In the genomic region with DNA sequence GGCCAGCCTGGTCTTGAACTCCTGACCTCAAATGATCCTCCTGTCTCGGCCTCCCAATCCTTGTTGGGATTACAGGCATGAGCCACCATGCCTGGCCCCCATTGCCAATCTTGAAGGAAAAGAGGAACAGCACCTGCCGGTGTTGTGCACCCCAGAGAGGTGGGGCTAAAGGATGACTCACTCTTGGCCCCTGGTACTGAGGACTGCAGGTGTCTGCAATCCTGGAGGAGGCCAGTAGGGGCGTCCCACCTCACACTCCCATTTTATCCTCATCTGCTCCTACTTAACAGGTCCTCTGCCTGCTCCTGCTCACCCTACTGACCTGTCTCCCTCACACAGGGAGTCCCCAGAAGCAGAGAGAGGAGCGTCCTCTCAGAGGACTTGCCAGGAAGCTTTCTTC, we compare ENCODE assay signal across 1 cellular context.
TF ChIP-seq lines count a peak whose summit lies in the region.

No MANE protein-coding gene starts in this region.

TF ChIP-seq in GM23338, 12 proteins besides CTCF, POLR2A, EP300 and RAD21 (continued from another document):
- TF ChIP-seq, protein P1, sequence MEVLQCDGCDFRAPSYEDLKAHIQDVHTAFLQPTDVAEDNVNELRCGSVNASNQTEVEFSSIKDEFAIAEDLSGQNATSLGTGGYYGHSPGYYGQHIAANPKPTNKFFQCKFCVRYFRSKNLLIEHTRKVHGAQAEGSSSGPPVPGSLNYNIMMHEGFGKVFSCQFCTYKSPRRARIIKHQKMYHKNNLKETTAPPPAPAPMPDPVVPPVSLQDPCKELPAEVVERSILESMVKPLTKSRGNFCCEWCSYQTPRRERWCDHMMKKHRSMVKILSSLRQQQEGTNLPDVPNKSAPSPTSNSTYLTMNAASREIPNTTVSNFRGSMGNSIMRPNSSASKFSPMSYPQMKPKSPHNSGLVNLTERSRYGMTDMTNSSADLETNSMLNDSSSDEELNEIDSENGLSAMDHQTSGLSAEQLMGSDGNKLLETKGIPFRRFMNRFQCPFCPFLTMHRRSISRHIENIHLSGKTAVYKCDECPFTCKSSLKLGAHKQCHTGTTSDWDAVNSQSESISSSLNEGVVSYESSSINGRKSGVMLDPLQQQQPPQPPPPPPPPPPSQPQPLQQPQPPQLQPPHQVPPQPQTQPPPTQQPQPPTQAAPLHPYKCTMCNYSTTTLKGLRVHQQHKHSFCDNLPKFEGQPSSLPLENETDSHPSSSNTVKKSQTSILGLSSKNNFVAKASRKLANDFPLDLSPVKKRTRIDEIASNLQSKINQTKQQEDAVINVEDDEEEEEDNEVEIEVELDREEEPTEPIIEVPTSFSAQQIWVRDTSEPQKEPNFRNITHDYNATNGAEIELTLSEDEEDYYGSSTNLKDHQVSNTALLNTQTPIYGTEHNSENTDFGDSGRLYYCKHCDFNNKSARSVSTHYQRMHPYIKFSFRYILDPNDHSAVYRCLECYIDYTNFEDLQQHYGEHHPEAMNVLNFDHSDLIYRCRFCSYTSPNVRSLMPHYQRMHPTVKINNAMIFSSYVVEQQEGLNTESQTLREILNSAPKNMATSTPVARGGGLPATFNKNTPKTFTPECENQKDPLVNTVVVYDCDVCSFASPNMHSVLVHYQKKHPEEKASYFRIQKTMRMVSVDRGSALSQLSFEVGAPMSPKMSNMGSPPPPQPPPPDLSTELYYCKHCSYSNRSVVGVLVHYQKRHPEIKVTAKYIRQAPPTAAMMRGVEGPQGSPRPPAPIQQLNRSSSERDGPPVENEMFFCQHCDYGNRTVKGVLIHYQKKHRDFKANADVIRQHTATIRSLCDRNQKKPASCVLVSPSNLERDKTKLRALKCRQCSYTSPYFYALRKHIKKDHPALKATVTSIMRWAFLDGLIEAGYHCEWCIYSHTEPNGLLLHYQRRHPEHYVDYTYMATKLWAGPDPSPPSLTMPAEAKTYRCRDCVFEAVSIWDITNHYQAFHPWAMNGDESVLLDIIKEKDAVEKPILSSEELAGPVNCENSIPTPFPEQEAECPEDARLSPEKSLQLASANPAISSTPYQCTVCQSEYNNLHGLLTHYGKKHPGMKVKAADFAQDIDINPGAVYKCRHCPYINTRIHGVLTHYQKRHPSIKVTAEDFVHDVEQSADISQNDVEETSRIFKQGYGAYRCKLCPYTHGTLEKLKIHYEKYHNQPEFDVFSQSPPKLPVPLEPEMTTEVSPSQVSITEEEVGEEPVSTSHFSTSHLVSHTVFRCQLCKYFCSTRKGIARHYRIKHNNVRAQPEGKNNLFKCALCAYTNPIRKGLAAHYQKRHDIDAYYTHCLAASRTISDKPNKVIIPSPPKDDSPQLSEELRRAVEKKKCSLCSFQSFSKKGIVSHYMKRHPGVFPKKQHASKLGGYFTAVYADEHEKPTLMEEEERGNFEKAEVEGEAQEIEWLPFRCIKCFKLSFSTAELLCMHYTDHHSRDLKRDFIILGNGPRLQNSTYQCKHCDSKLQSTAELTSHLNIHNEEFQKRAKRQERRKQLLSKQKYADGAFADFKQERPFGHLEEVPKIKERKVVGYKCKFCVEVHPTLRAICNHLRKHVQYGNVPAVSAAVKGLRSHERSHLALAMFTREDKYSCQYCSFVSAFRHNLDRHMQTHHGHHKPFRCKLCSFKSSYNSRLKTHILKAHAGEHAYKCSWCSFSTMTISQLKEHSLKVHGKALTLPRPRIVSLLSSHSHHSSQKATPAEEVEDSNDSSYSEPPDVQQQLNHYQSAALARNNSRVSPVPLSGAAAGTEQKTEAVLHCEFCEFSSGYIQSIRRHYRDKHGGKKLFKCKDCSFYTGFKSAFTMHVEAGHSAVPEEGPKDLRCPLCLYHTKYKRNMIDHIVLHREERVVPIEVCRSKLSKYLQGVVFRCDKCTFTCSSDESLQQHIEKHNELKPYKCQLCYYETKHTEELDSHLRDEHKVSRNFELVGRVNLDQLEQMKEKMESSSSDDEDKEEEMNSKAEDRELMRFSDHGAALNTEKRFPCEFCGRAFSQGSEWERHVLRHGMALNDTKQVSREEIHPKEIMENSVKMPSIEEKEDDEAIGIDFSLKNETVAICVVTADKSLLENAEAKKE (CRISPR knock-in tag; IDR thresholded peaks at IDR 0.05): no peak
- TF ChIP-seq, protein P2, sequence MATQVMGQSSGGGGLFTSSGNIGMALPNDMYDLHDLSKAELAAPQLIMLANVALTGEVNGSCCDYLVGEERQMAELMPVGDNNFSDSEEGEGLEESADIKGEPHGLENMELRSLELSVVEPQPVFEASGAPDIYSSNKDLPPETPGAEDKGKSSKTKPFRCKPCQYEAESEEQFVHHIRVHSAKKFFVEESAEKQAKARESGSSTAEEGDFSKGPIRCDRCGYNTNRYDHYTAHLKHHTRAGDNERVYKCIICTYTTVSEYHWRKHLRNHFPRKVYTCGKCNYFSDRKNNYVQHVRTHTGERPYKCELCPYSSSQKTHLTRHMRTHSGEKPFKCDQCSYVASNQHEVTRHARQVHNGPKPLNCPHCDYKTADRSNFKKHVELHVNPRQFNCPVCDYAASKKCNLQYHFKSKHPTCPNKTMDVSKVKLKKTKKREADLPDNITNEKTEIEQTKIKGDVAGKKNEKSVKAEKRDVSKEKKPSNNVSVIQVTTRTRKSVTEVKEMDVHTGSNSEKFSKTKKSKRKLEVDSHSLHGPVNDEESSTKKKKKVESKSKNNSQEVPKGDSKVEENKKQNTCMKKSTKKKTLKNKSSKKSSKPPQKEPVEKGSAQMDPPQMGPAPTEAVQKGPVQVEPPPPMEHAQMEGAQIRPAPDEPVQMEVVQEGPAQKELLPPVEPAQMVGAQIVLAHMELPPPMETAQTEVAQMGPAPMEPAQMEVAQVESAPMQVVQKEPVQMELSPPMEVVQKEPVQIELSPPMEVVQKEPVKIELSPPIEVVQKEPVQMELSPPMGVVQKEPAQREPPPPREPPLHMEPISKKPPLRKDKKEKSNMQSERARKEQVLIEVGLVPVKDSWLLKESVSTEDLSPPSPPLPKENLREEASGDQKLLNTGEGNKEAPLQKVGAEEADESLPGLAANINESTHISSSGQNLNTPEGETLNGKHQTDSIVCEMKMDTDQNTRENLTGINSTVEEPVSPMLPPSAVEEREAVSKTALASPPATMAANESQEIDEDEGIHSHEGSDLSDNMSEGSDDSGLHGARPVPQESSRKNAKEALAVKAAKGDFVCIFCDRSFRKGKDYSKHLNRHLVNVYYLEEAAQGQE (IDR thresholded peaks at IDR 0.05; ENCODE audit: unreplicated experiment): no peak
